24 cellular contexts compared by ENCODE assay signal in the genomic region with DNA sequence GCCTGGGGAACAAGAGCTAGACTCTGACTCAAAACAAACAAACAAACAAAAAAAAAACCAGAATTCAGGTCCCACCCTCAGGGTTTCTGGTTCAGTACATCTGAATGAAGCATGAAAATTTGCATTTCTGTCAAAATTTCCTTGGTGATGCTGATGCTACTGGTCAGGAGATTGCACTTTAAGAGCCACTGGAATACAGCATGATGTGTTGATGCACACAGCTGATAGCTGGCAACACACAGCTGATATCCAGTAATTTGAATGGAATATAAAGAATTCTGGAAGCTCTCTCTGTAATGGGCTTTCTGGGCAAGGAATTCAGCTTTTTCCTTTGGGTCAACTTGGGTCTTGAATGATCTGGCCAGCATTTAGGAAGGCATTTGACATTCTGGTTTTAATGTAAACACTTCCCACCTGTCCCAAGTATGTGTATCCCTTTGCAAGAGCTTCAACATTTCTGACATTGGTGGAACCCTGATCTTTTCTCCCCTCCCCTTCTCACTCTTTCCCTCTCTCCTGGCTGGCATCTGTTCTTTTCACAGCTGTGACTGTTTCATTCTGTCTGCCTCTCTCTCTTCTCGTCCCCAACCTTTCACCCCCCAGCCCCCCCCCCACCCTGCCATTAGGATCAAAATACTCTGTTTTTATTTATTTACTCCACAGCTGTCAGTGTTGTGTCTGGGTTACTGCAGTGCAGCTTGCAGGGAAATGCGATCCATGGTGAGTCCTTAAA.
DNase-seq lines count a peak whose midpoint lies in the region; ATAC-seq and TF ChIP-seq lines count a peak whose summit lies in the region.
"Had no signal": no experiment of that assay in that cellular context is flagged by ENCODE, and none has a peak within 500 bp of the region (broad histone marks: within the 10 kb centered on the region; RNA-seq: fewer than 3 reads in every experiment).

No MANE protein-coding gene starts in this region.

- peaks cover 6% of the 10 kb centered on the region for H3K27me3 Mint-ChIP-seq in brain
- no peaks in the 10 kb centered on the region for H3K27me3 Mint-ChIP-seq in activated naive CD8-positive, alpha-beta T cell treated with anti-CD3 and anti-CD28 coated beads for 36 hours
- H3K27me3 Mint-ChIP-seq: effector memory CD8-positive, alpha-beta T cell; progenitor cell of endocrine pancreas had no signal

- 16 to 32% (median 18%) methylated on average over 2 of the region's 2 CpGs for WGBS in psoas muscle, 3 donors

- peak overlapping the region in 3 of 5 experiments; percentile 3 to 40 (median 15) for H3K27ac Mint-ChIP-seq in brain
- H3K27ac Mint-ChIP-seq in stimulated activated effector memory CD8-positive, alpha-beta T cell treated with anti-CD3 and anti-CD28 coated beads, Interleukin-12 subunit alpha, Interleukin-12 subunit beta, amount 100 ng/mL, for 72 hours: no peak overlapping the region
- H3K27ac Mint-ChIP-seq in activated naive CD8-positive, alpha-beta T cell treated with anti-CD3 and anti-CD28 coated beads for 36 hours: no peak overlapping the region
- H3K27ac Mint-ChIP-seq: CD8-positive, alpha-beta T cell; effector memory CD8-positive, alpha-beta T cell; progenitor cell of endocrine pancreas had no signal

- H3K4me1 ChIP-seq in psoas muscle: peaks cover 58% of the 10 kb centered on the region
- H3K4me1 ChIP-seq: adrenal gland, breast epithelium, lower lobe of right lung had no signal

- intact Hi-C loops in psoas muscle (cut with DNase I): loop anchor here in 1 of 2 donors (5.0 kb wide), 2 partner anchors 89 to 271 kb away; partner anchors contain the start of gene TP63

- TF ChIP-seq CTCF in brain (conservative IDR thresholded peaks at IDR 0.05) (no peak), psoas muscle (IDR thresholded peaks at IDR 0.05) (no peak)

- H3K36me3 Mint-ChIP-seq in brain: no peaks in the 10 kb centered on the region
- H3K36me3 Mint-ChIP-seq in stimulated activated effector memory CD8-positive, alpha-beta T cell treated with anti-CD3 and anti-CD28 coated beads, Interleukin-12 subunit alpha, Interleukin-12 subunit beta, amount 100 ng/mL, for 72 hours: no peaks in the 10 kb centered on the region
- no peaks in the 10 kb centered on the region for H3K36me3 Mint-ChIP-seq in activated naive CD8-positive, alpha-beta T cell treated with anti-CD3 and anti-CD28 coated beads for 36 hours
- H3K36me3 Mint-ChIP-seq: CD8-positive, alpha-beta T cell had no signal

- no peaks in the 10 kb centered on the region for H3K9me3 Mint-ChIP-seq in brain
- H3K9me3 Mint-ChIP-seq in stimulated activated effector memory CD8-positive, alpha-beta T cell treated with anti-CD3 and anti-CD28 coated beads, Interleukin-12 subunit alpha, Interleukin-12 subunit beta, amount 100 ng/mL, for 72 hours: no peaks in the 10 kb centered on the region
- H3K9me3 Mint-ChIP-seq in activated naive CD8-positive, alpha-beta T cell treated with anti-CD3 and anti-CD28 coated beads for 36 hours: no peaks in the 10 kb centered on the region
- H3K9me3 Mint-ChIP-seq: activated T-cell treated with anti-CD3 and anti-CD28 coated beads, Interleukin-2, amount 50 U/mL, for 4 hours; CD8-positive, alpha-beta T cell; effector memory CD8-positive, alpha-beta T cell had no signal

- H3K9me3 ChIP-seq in MG63 (no peaks in the 10 kb centered on the region), psoas muscle (no peaks in the 10 kb centered on the region)
- H3K9me3 ChIP-seq: adrenal gland, breast epithelium, lower lobe of right lung, transverse colon had no signal

- H3K4me3 ChIP-seq in MG63 (no peak overlapping the region), psoas muscle (peak overlapping the region; percentile 40)
- H3K4me3 ChIP-seq: adrenal gland, breast epithelium, lower lobe of right lung, skin epidermis, transverse colon had no signal

- H3K27ac ChIP-seq in psoas muscle: peak overlapping the region; percentile 83
- H3K27ac ChIP-seq: 22Rv1, adrenal gland, breast epithelium, lower lobe of right lung, skin epidermis, transverse colon had no signal

- peak in 3 of 4 donors; percentile 34 to 47 (median 44) for ATAC-seq in psoas muscle
- ATAC-seq in stimulated activated effector memory CD8-positive, alpha-beta T cell treated with anti-CD3 and anti-CD28 coated beads, Interleukin-12 subunit alpha, Interleukin-12 subunit beta, amount 100 ng/mL, for 72 hours: no peak
- no peak for ATAC-seq in GM21423 (IDR thresholded peaks at IDR 0.05; ENCODE audit: unreplicated experiment)
- ATAC-seq: activated T-cell treated with anti-CD3 and anti-CD28 coated beads, Interleukin-2, amount 50 U/mL, for 4 hours; CD8-positive, alpha-beta T cell; effector memory CD8-positive, alpha-beta T cell; HCT116; lower lobe of right lung had no signal

- peaks cover 27% of the 10 kb centered on the region for H3K4me1 Mint-ChIP-seq in brain
- H3K4me1 Mint-ChIP-seq in stimulated activated effector memory CD8-positive, alpha-beta T cell treated with anti-CD3 and anti-CD28 coated beads, Interleukin-12 subunit alpha, Interleukin-12 subunit beta, amount 100 ng/mL, for 72 hours: peaks cover under 1% of the 10 kb centered on the region
- peaks cover 7% of the 10 kb centered on the region for H3K4me1 Mint-ChIP-seq in activated naive CD8-positive, alpha-beta T cell treated with anti-CD3 and anti-CD28 coated beads for 36 hours

- no peak overlapping the region for H3K4me3 Mint-ChIP-seq in brain
- no peak overlapping the region for H3K4me3 Mint-ChIP-seq in stimulated activated effector memory CD8-positive, alpha-beta T cell treated with anti-CD3 and anti-CD28 coated beads, Interleukin-12 subunit alpha, Interleukin-12 subunit beta, amount 100 ng/mL, for 72 hours
- H3K4me3 Mint-ChIP-seq in activated naive CD8-positive, alpha-beta T cell treated with anti-CD3 and anti-CD28 coated beads for 36 hours: no peak overlapping the region
- H3K4me3 Mint-ChIP-seq: activated T-cell treated with anti-CD3 and anti-CD28 coated beads, Interleukin-2, amount 50 U/mL, for 4 hours; CD8-positive, alpha-beta T cell; effector memory CD8-positive, alpha-beta T cell had no signal

- H3K36me3 ChIP-seq in MG63 (no peaks in the 10 kb centered on the region), psoas muscle (ENCODE audit: insufficient read depth in 1 of 2, low read depth in 1 of 2) (no peaks in the 10 kb centered on the region)
- H3K36me3 ChIP-seq: adrenal gland, breast epithelium, lower lobe of right lung, transverse colon had no signal

- H3K27me3 ChIP-seq in MG63 (no peaks in the 10 kb centered on the region), psoas muscle (ENCODE audit: insufficient read depth in 3 of 3, low read length in 2 of 3) (no peaks in the 10 kb centered on the region)
- H3K27me3 ChIP-seq: adrenal gland, breast epithelium, transverse colon had no signal

- DNase-seq in DMS 273 (lab: John Stamatoyannopoulos, UW; ENCODE audit: unreplicated experiment) (peak; percentile 43), DMS 273 treated with DMSO at 0.1 percent for 48 hours (lab: John Stamatoyannopoulos, UW) (no peak), MG63 (peak; percentile 9), psoas muscle (no peak)
- DNase-seq in stimulated activated effector memory CD8-positive, alpha-beta T cell treated with anti-CD3 and anti-CD28 coated beads, Interleukin-12 subunit alpha, Interleukin-12 subunit beta, amount 100 ng/mL, for 72 hours (ENCODE audit: low spot score in 2 of 2): no peak
- no peak for DNase-seq in activated naive CD8-positive, alpha-beta T cell treated with anti-CD3 and anti-CD28 coated beads for 36 hours
- DNase-seq: activated CD4-positive, alpha-beta T cell treated with anti-CD3 and anti-CD28 coated beads for 48 hours; activated T-cell treated with anti-CD3 and anti-CD28 coated beads, Interleukin-2, amount 50 U/mL, for 4 hours; adrenal gland; CD8-positive, alpha-beta T cell; DMS153; effector memory CD8-positive, alpha-beta T cell; kidney; lower lobe of right lung; NCI-H1105; NCI-H1930; transverse colon had no signal

Comparison
In these comparisons a context has a peak if more than half of its experiments do, and no peak if none do; other contexts are left out.
1. DNase-seq: peak in DMS 273 (single experiment) and MG63 (single experiment); none in DMS 273 treated with DMSO at 0.1 percent for 48 hours (single experiment), psoas muscle (0 of 2), stimulated activated effector memory CD8-positive, alpha-beta T cell treated with anti-CD3 and anti-CD28 coated beads, Interleukin-12 subunit alpha, Interleukin-12 subunit beta, amount 100 ng/mL, for 72 hours (0 of 2) and activated naive CD8-positive, alpha-beta T cell treated with anti-CD3 and anti-CD28 coated beads for 36 hours (single experiment).
2. H3K27ac Mint-ChIP-seq: peak in brain (3 of 5); none in stimulated activated effector memory CD8-positive, alpha-beta T cell treated with anti-CD3 and anti-CD28 coated beads, Interleukin-12 subunit alpha, Interleukin-12 subunit beta, amount 100 ng/mL, for 72 hours (single experiment) and activated naive CD8-positive, alpha-beta T cell treated with anti-CD3 and anti-CD28 coated beads for 36 hours (single experiment).
3. ATAC-seq: peak in psoas muscle (3 of 4); none in stimulated activated effector memory CD8-positive, alpha-beta T cell treated with anti-CD3 and anti-CD28 coated beads, Interleukin-12 subunit alpha, Interleukin-12 subunit beta, amount 100 ng/mL, for 72 hours (single experiment) and GM21423 (single experiment).